ENCODE assay signal across 1 cellular context in the genomic region with DNA sequence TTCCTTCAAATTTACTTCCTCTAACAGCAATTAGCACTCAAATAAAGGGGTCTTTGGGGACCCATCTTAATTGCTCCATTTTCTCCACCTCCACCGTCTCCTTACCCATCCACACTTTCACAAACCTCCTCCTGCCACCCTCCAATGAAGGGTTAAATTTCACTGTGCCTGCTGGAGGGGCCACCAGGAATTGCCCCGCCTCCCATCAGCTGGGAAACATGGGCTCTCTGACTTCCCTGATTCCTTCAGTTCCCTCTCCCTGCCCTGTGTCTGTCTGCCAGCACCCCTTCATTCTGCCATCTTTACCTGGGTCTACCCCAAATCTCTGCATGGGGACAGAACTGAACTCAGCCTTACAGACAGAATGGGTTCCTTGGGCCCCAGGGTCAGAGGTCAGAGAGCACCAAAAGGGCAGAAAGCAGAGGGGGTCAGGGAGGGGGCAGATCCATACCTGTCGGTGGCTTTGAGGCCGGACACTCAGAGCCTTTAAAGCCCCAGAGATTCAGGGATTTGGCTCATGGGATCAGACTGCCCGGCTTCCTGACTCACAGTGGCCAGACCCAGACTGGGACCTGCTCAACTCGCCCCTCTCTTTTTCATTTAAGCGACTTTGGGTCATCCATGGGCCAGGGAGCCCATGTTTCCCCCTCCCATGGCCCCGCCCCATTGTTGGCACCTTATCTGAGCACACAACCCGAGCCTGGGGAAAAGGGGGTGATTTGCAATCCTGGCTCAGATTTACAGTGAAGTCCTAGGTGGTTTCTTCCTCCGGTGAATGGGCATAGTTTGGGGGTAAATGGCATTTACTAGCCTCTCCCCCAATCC.
TF ChIP-seq lines count a peak whose summit lies in the region.

No MANE protein-coding gene starts in this region.

TF ChIP-seq in IMR-90, 13 proteins besides CTCF, POLR2A, EP300 and RAD21:
- TF ChIP-seq CEBPB (IDR thresholded peaks at IDR 0.05; ENCODE audit: low read depth, low read length) = no peak
- TF ChIP-seq FOS (IDR thresholded peaks at IDR 0.05; ENCODE audit: low read depth, low read length) = no peak
- TF ChIP-seq SMC3 (IDR thresholded peaks at IDR 0.05; ENCODE audit: low read depth, low read length) = no peak
- TF ChIP-seq, protein P1, sequence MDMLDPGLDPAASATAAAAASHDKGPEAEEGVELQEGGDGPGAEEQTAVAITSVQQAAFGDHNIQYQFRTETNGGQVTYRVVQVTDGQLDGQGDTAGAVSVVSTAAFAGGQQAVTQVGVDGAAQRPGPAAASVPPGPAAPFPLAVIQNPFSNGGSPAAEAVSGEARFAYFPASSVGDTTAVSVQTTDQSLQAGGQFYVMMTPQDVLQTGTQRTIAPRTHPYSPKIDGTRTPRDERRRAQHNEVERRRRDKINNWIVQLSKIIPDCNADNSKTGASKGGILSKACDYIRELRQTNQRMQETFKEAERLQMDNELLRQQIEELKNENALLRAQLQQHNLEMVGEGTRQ (IDR thresholded peaks at IDR 0.05; ENCODE audit: low read depth, low read length) = no peak; the same call in 1 of the 2 replicates
- no peak for TF ChIP-seq MXI1 (IDR thresholded peaks at IDR 0.05; ENCODE audit: borderline replicate concordance, low read depth, low read length)
- TF ChIP-seq CHD1 (IDR thresholded peaks at IDR 0.05; ENCODE audit: low read depth, low read length) = no peak
- no peak for TF ChIP-seq MAZ (IDR thresholded peaks at IDR 0.05; ENCODE audit: borderline replicate concordance, low read depth, low read length)
- no peak for TF ChIP-seq RCOR1 (IDR thresholded peaks at IDR 0.05; ENCODE audit: insufficient replicate concordance, low read length)
- no peak for TF ChIP-seq NFE2L2 (IDR thresholded peaks at IDR 0.05; ENCODE audit: low read depth, low read length)
- no peak for TF ChIP-seq BHLHE40 (IDR thresholded peaks at IDR 0.05; ENCODE audit: low read depth, low read length)
- no peak for TF ChIP-seq RFX5 (IDR thresholded peaks at IDR 0.05; ENCODE audit: low read depth, low read length)
- TF ChIP-seq MAFK (IDR thresholded peaks at IDR 0.05; ENCODE audit: low read depth, low read length) = no peak
- TF ChIP-seq, protein P2, sequence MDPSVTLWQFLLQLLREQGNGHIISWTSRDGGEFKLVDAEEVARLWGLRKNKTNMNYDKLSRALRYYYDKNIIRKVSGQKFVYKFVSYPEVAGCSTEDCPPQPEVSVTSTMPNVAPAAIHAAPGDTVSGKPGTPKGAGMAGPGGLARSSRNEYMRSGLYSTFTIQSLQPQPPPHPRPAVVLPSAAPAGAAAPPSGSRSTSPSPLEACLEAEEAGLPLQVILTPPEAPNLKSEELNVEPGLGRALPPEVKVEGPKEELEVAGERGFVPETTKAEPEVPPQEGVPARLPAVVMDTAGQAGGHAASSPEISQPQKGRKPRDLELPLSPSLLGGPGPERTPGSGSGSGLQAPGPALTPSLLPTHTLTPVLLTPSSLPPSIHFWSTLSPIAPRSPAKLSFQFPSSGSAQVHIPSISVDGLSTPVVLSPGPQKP (IDR thresholded peaks at IDR 0.05; ENCODE audit: borderline replicate concordance, low read depth, low read length) = no peak
